9 cellular contexts compared by ENCODE assay signal in the genomic region with DNA sequence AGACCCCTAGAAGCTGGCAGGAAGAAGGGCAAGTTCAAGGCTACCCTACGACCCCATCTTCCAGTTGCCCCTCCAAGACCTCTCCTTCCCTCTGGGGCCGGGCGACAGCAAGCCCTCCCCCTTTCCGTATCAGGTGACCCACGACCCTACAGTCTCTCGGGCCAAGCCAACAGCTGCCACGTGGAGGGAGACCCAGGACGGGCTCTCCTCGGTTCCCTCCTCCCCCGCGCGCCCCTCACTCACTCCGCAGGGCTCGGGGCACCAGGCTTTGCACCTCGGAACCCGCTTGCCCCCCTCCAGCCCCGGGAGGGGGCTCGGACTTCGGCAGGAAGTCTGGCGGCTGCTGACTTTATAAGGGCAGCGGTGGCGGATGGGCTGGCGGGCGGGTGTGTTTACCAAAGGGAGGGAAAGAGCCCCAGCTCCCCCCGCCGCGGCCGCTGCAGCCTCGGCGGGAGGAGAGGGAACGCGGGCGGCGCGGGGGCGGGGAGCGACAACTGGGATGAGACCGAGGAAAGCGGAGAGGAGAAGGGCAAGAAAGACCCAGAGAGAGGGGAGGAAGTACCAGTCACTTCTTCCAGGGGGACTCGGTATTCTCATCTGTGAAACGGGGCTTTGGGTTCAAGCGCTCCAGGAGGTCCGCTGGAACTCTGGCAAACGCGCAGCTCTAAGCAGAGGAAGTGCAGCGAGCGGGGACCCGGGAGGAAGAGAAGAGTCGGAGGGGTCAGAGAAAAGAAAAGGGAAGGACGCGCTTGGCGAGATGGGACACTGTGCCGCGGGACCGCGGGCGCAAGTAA. TPM values are rescaled to one million over a fixed set of nuclear protein-coding genes. Genes with fewer than 3 reads are reported as not detected.
DNase-seq lines count a peak whose midpoint lies in the region; ATAC-seq, FAIRE-seq and TF ChIP-seq lines count a peak whose summit lies in the region.
"Had no signal": no experiment of that assay in that cellular context is flagged by ENCODE, and none has a peak within 500 bp of the region (broad histone marks: within the 10 kb centered on the region; RNA-seq: fewer than 3 reads in every experiment).

No MANE protein-coding gene starts in this region.

- H3K4me1 Mint-ChIP-seq in stimulated activated naive CD8-positive, alpha-beta T cell treated with anti-CD3 and anti-CD28 coated beads, Interleukin-15, amount 100 ng/mL, for 72 hours: peaks cover 44% of the 10 kb centered on the region

- TF ChIP-seq CTCF in H1 (IDR thresholded peaks at IDR 0.05; ENCODE audit: control extremely low read depth in 1 of 3, insufficient read depth in 1 of 3, low read depth in 1 of 3, low read length in 3 of 3) (no peak), D721Med (IDR thresholded peaks at IDR 0.05; ENCODE audit: insufficient read depth, missing control alignments) (no peak)

- H2AFZ ChIP-seq in H1 (ENCODE audit: low read length): peak overlapping the region; percentile 48; the same call in 1 of the 2 replicates

- peaks cover 19% of the 10 kb centered on the region; the same call in 1 of the 2 replicates for H3K23me2 ChIP-seq in H1 (ENCODE audit: low read depth, low read length)

- 3% methylated on average over 38 of the region's 57 CpGs; no CpG with 5 or more reads in 1 of the 2 experiments for WGBS in H1 (ENCODE audit: extremely low coverage in 1 of 2, insufficient coverage in 1 of 2, insufficient read length in 1 of 2, insufficient replicate concordance in 2 of 2, low coverage in 1 of 2, low lambda C conversion rate in 2 of 2, missing lambda C conversion rate in 1 of 2), 2 experiments

- no peak for TF ChIP-seq EP300 in H1 (IDR thresholded peaks at IDR 0.05; ENCODE audit: borderline replicate concordance in 1 of 2, low read depth in 2 of 2, low read length in 2 of 2)

- H2BK20ac ChIP-seq in H1 (ENCODE audit: low read length): no peak overlapping the region

- peak overlapping the region; percentile 96 for H3K27ac Mint-ChIP-seq in stimulated activated naive CD8-positive, alpha-beta T cell treated with anti-CD3 and anti-CD28 coated beads, Interleukin-15, amount 100 ng/mL, for 72 hours

- peaks cover 2 to 3% of the 10 kb centered on the region in 2 experiments for H4K20me1 ChIP-seq in H1 (replicated peaks in 1 of 2; ENCODE audit: control insufficient read depth in 1 of 2, insufficient read depth in 2 of 2, low read length in 2 of 2)

- CTCF ChIA-PET in H1 (lab: Charles Lee; ENCODE audit: partially characterized antibody): interaction anchor here (0.6 to 25.4 kb wide), 11 partner anchors 13 to 169 kb away, joined by 3 to 1146 read pairs (median 4); partner anchors contain the start of gene TIMM10

- H4K91ac ChIP-seq in H1 (replicated peaks; ENCODE audit: insufficient read length, low read length): peak overlapping the region; percentile 22

- TF ChIP-seq POLR2A in GM10847 (IDR thresholded peaks at IDR 0.05; ENCODE audit: extremely low read depth, insufficient read length) (peak; percentile 16), H1 (IDR thresholded peaks at IDR 0.05; ENCODE audit: control extremely low read depth in 1 of 2, low read depth in 2 of 2, low read length in 2 of 2) (peak in 1 of 2 experiments; percentile 58; a peak in 2 of 3 replicates)

- no peaks in the 10 kb centered on the region for H3K27me3 Mint-ChIP-seq in stimulated activated naive CD8-positive, alpha-beta T cell treated with anti-CD3 and anti-CD28 coated beads, Interleukin-15, amount 100 ng/mL, for 72 hours

- H3K4ac ChIP-seq in H1 (replicated peaks; ENCODE audit: insufficient read length, low read depth, low read length): peak overlapping the region; percentile 23

- DNase-seq in H7 (peak; percentile 87), MV-4-11 (lab: John Stamatoyannopoulos, UW) (peak; percentile 51), H1 (ENCODE audit: low read depth in 1 of 2, low spot score in 2 of 2) (peak in 1 of 2 experiments; percentile 83), D721Med (ENCODE audit: insufficient read length, low spot score) (no peak)
- peak; percentile 34 for DNase-seq in activated CD4-positive, alpha-beta T cell treated with anti-CD3 and anti-CD28 coated beads, Interleukin-2, amount 50 U/mL, for 1 hour
- peak; percentile 50 to 52 for DNase-seq in stimulated activated naive CD8-positive, alpha-beta T cell treated with anti-CD3 and anti-CD28 coated beads, Interleukin-15, amount 100 ng/mL, for 72 hours

- H3K79me1 ChIP-seq in H1 (ENCODE audit: low read depth, low read length): 0 out of 2 replicates have a peak, but pooled peaks cover 2% of the 10 kb centered on the region

- no peak overlapping the region for H4K5ac ChIP-seq in H1 (ENCODE audit: insufficient read length, low read depth, low read length)

- no peaks in the 10 kb centered on the region for H3K9me3 Mint-ChIP-seq in stimulated activated naive CD8-positive, alpha-beta T cell treated with anti-CD3 and anti-CD28 coated beads, Interleukin-15, amount 100 ng/mL, for 72 hours

- POLR2A ChIA-PET in H1 (lab: Charles Lee; ENCODE audit: partially characterized antibody): interaction anchor here (0.8 to 8.4 kb wide), 23 partner anchors 9 to 191 kb away, joined by 3 to 110 read pairs (median 7); partner anchors contain the start of genes RTN4RL2, SMTNL1, TIMM10 and YPEL4

- H3K18ac ChIP-seq in H1 (ENCODE audit: extremely low read depth, low read length): peak overlapping the region; percentile 87

- H3K4me2 ChIP-seq in H1 (ENCODE audit: insufficient read depth in 1 of 2, low read depth in 2 of 2, low read length in 2 of 2): peak overlapping the region; percentile 56 to 95

- FAIRE-seq in H1 (lab: Jason Lieb, UNC): no peak
- FAIRE-seq in D721Med (lab: Jason Lieb, UNC): no peak

- H3K14ac ChIP-seq in H1 (ENCODE audit: insufficient read length): no peak overlapping the region

- H3K27me3 ChIP-seq in H7 (ENCODE audit: control insufficient read depth, insufficient read depth, low read length) (peaks cover 20% of the 10 kb centered on the region), H1 (replicated peaks in 1 of 4; ENCODE audit: control insufficient read depth in 3 of 4, extremely low read depth in 1 of 4, insufficient read depth in 3 of 4, low read length in 3 of 4) (peaks cover 0 to 21% (median 10%) of the 10 kb centered on the region in 4 experiments; a peak in 4 of 7 replicates), mucosa of stomach (ENCODE audit: control insufficient read depth, insufficient read depth, low read length) (no peaks in the 10 kb centered on the region)

- H2BK5ac ChIP-seq in H1 (ENCODE audit: low read depth, low read length): no peak overlapping the region

- no peak for TF ChIP-seq RAD21 in H1 (IDR thresholded peaks at IDR 0.05 in 1 of 2, conservative IDR thresholded peaks at IDR 0.05 in 1 of 2; ENCODE audit: low read depth in 2 of 2, low read length in 2 of 2)

- H3K56ac ChIP-seq in H1 (replicated peaks; ENCODE audit: insufficient read length, low read depth, low read length): peak overlapping the region; percentile 8

- peaks cover 0 to 17% of the 10 kb centered on the region in 2 experiments; a peak in 3 of 4 replicates for H3K79me2 ChIP-seq in H1 (ENCODE audit: control insufficient read depth in 1 of 2, insufficient read depth in 2 of 2, low read length in 2 of 2)

- no peaks in the 10 kb centered on the region for H3K36me3 ChIP-seq in H7 (replicated peaks; ENCODE audit: control insufficient read depth, insufficient read depth, low read length)
- no peaks in the 10 kb centered on the region for H3K36me3 ChIP-seq in H1 (ENCODE audit: control insufficient read depth in 2 of 4, insufficient read depth in 4 of 4, low read length in 3 of 4)
- no peaks in the 10 kb centered on the region for H3K36me3 ChIP-seq in mucosa of stomach (ENCODE audit: control insufficient read depth, insufficient read depth, low read length)

- H2BK15ac ChIP-seq in H1 (ENCODE audit: low read length): no peak overlapping the region

- ATAC-seq in stimulated activated naive CD8-positive, alpha-beta T cell treated with anti-CD3 and anti-CD28 coated beads, Interleukin-15, amount 100 ng/mL, for 72 hours: peak; percentile 67

- peak overlapping the region; percentile 60; the same call in 1 of the 2 replicates for H2BK12ac ChIP-seq in H1 (ENCODE audit: low read depth, low read length)

- H3K4me3 Mint-ChIP-seq in stimulated activated naive CD8-positive, alpha-beta T cell treated with anti-CD3 and anti-CD28 coated beads, Interleukin-15, amount 100 ng/mL, for 72 hours: peak overlapping the region; percentile 100

- peak overlapping the region; percentile 91 for H4K8ac ChIP-seq in H1 (ENCODE audit: extremely low read depth, insufficient read depth, low read length)

- H3K4me1 ChIP-seq in H1 (replicated peaks in 1 of 4; ENCODE audit: control insufficient read depth in 3 of 4, insufficient read depth in 4 of 4, low read length in 3 of 4): peaks cover 3 to 10% (median 5%) of the 10 kb centered on the region in 4 experiments
- peaks cover 14% of the 10 kb centered on the region for H3K4me1 ChIP-seq in mucosa of stomach (ENCODE audit: control insufficient read depth, insufficient read depth, low read length)

- no peak overlapping the region for H3K23ac ChIP-seq in H1 (ENCODE audit: insufficient read length)

- H2BK120ac ChIP-seq in H1 (replicated peaks; ENCODE audit: low read depth, low read length): no peak overlapping the region

- no peak overlapping the region for H2AK5ac ChIP-seq in H1 (ENCODE audit: low read depth, low read length)

- H3K9ac ChIP-seq in H1 (replicated peaks in 1 of 4; ENCODE audit: extremely low read depth in 1 of 4, low read depth in 3 of 4, low read length in 3 of 4): peak overlapping the region; percentile 46 to 77 (median 56)
- peak overlapping the region; percentile 70 for H3K9ac ChIP-seq in mucosa of stomach (ENCODE audit: low read length)

- H3K4me3 ChIP-seq in H7 (ENCODE audit: insufficient read depth, low read depth, low read length) (peak overlapping the region; percentile 85), H1 (ENCODE audit: extremely low read depth in 1 of 4, insufficient read depth in 2 of 4, low read depth in 3 of 4, low read length in 4 of 4) (peak overlapping the region; percentile 49 to 76 (median 68)), mucosa of stomach (ENCODE audit: low read length) (peak overlapping the region; percentile 82)

- no peaks in the 10 kb centered on the region for H3K9me3 ChIP-seq in H1 (ENCODE audit: insufficient read depth in 2 of 2, low read depth in 1 of 2, low read length in 1 of 2)
- no peaks in the 10 kb centered on the region for H3K9me3 ChIP-seq in mucosa of stomach (ENCODE audit: control insufficient read depth, low read length)

- no peak overlapping the region for H3K27ac ChIP-seq in H1 (ENCODE audit: low read depth, low read length)

RNA-seq across cellular contexts. Expression of gene SLC43A1, which starts 0.8 kb away (rescaled TPM):
- total RNA-seq in H7 (2014; rRNA removed; shearing (Covaris generic)): 30.7 and 33.1 TPM in 2 replicates
- total RNA-seq in H1 (2021; fragmentation: NEBNext Ultra II Directional; extraction: Animal tissue kit (Norgen Biotek cat#: 25700)): 30.1 and 34.5 TPM in 2 replicates
- 58.0 and 79.5 TPM in 2 replicates for polyA plus RNA-seq in H1 (2011; rRNA removed)
- polyA plus RNA-seq in H1 (2011; cell fraction: cytosol; rRNA removed): 51.3 TPM
- polyA plus RNA-seq in H1 (2011; cell fraction: nucleus; rRNA removed): 92.4 TPM
- polyA plus RNA-seq in H1 (2012, experiment 1 of 2): 27.7 to 39.6 TPM (median 34.4 TPM) in 4 replicates
- 34.6 TPM for polyA plus RNA-seq in H1 (2012, experiment 2 of 2)
- polyA plus RNA-seq in H1 (2013, experiment 1 of 2): 25.5 TPM
- 27.2 TPM for polyA plus RNA-seq in H1 (2013, experiment 2 of 2)
- 54.4 and 66.2 TPM in 2 replicates for polyA minus RNA-seq in H1 (2011; rRNA and poly(A)+ RNA removed)
- 27.5 TPM for polyA minus RNA-seq in H1 (2011; cell fraction: cytosol; rRNA and poly(A)+ RNA removed)
- 36.7 TPM for polyA minus RNA-seq in H1 (2011; cell fraction: nucleus; rRNA and poly(A)+ RNA removed)

RNA-seq across cellular contexts. Expression of gene TIMM10, which starts 15.8 kb away (rescaled TPM):
- 58.6 and 73.3 TPM in 2 replicates for total RNA-seq in H7 (2014; rRNA removed; shearing (Covaris generic))
- 109 and 117 TPM in 2 replicates for total RNA-seq in H1 (2021; fragmentation: NEBNext Ultra II Directional; extraction: Animal tissue kit (Norgen Biotek cat#: 25700))
- 208 and 227 TPM in 2 replicates for polyA plus RNA-seq in H1 (2011; rRNA removed)
- polyA plus RNA-seq in H1 (2011; cell fraction: cytosol; rRNA removed): 230 TPM
- polyA plus RNA-seq in H1 (2011; cell fraction: nucleus; rRNA removed): 119 TPM
- 158 to 185 TPM (median 175 TPM) in 4 replicates for polyA plus RNA-seq in H1 (2012, experiment 1 of 2)
- polyA plus RNA-seq in H1 (2012, experiment 2 of 2): 187 TPM
- 152 TPM for polyA plus RNA-seq in H1 (2013, experiment 1 of 2)
- 158 TPM for polyA plus RNA-seq in H1 (2013, experiment 2 of 2)
- polyA minus RNA-seq in H1 (2011; rRNA and poly(A)+ RNA removed): 71.3 and 73.7 TPM in 2 replicates
- 25.8 TPM for polyA minus RNA-seq in H1 (2011; cell fraction: cytosol; rRNA and poly(A)+ RNA removed)
- 40.7 TPM for polyA minus RNA-seq in H1 (2011; cell fraction: nucleus; rRNA and poly(A)+ RNA removed)

RNA-seq across cellular contexts. Expression of gene SMTNL1, which starts 22.7 kb away (rescaled TPM):
- total RNA-seq in H7 (2014; rRNA removed; shearing (Covaris generic)): not detected in 2 replicates
- not detected in 2 replicates for total RNA-seq in H1 (2021; fragmentation: NEBNext Ultra II Directional; extraction: Animal tissue kit (Norgen Biotek cat#: 25700))
- polyA plus RNA-seq in H1 (2011; rRNA removed): 0.13 and 0.18 TPM in 2 replicates
- 0.22 TPM for polyA plus RNA-seq in H1 (2011; cell fraction: cytosol; rRNA removed)
- polyA plus RNA-seq in H1 (2011; cell fraction: nucleus; rRNA removed): 0.23 TPM
- polyA plus RNA-seq in H1 (2012, experiment 1 of 2): 0.31 to 0.55 TPM (median 0.44 TPM) in 4 replicates
- polyA plus RNA-seq in H1 (2012, experiment 2 of 2): 0.26 TPM
- polyA plus RNA-seq in H1 (2013, experiment 1 of 2): 0.24 TPM
- polyA plus RNA-seq in H1 (2013, experiment 2 of 2): 0.11 TPM
- not detected in 2 replicates for polyA minus RNA-seq in H1 (2011; rRNA and poly(A)+ RNA removed)
- not detected for polyA minus RNA-seq in H1 (2011; cell fraction: cytosol; rRNA and poly(A)+ RNA removed)
- polyA minus RNA-seq in H1 (2011; cell fraction: nucleus; rRNA and poly(A)+ RNA removed): not detected
- total RNA-seq: glomerular endothelial cell had no signal

RNA-seq across cellular contexts. Expression of gene UBE2L6, which starts 52.7 kb away (rescaled TPM):
- 9.5 and 17.6 TPM in 2 replicates for total RNA-seq in H7 (2014; rRNA removed; shearing (Covaris generic))
- total RNA-seq in H1 (2021; fragmentation: NEBNext Ultra II Directional; extraction: Animal tissue kit (Norgen Biotek cat#: 25700)): 67.8 and 68.1 TPM in 2 replicates
- 89.2 and 94.8 TPM in 2 replicates for polyA plus RNA-seq in H1 (2011; rRNA removed)
- 92.7 TPM for polyA plus RNA-seq in H1 (2011; cell fraction: cytosol; rRNA removed)
- polyA plus RNA-seq in H1 (2011; cell fraction: nucleus; rRNA removed): 76.4 TPM
- polyA plus RNA-seq in H1 (2012, experiment 1 of 2): 85.5 to 104 TPM (median 94.8 TPM) in 4 replicates
- 94.0 TPM for polyA plus RNA-seq in H1 (2012, experiment 2 of 2)
- polyA plus RNA-seq in H1 (2013, experiment 1 of 2): 54.7 TPM
- 57.9 TPM for polyA plus RNA-seq in H1 (2013, experiment 2 of 2)
- polyA minus RNA-seq in H1 (2011; rRNA and poly(A)+ RNA removed): 95.5 and 96.0 TPM in 2 replicates
- polyA minus RNA-seq in H1 (2011; cell fraction: cytosol; rRNA and poly(A)+ RNA removed): 37.5 TPM
- 32.1 TPM for polyA minus RNA-seq in H1 (2011; cell fraction: nucleus; rRNA and poly(A)+ RNA removed)

RNA-seq across cellular contexts. Expression of gene RTN4RL2, which starts 54.4 kb away (rescaled TPM):
- 3.1 and 3.4 TPM in 2 replicates for total RNA-seq in H7 (2014; rRNA removed; shearing (Covaris generic))
- total RNA-seq in H1 (2021; fragmentation: NEBNext Ultra II Directional; extraction: Animal tissue kit (Norgen Biotek cat#: 25700)): 23.7 and 24.4 TPM in 2 replicates
- 11.4 and 17.3 TPM in 2 replicates for polyA plus RNA-seq in H1 (2011; rRNA removed)
- polyA plus RNA-seq in H1 (2011; cell fraction: cytosol; rRNA removed): 4.4 TPM
- polyA plus RNA-seq in H1 (2011; cell fraction: nucleus; rRNA removed): 11.2 TPM
- 13.1 to 33.1 TPM (median 28.5 TPM) in 4 replicates for polyA plus RNA-seq in H1 (2012, experiment 1 of 2)
- 15.1 TPM for polyA plus RNA-seq in H1 (2012, experiment 2 of 2)
- 25.6 TPM for polyA plus RNA-seq in H1 (2013, experiment 1 of 2)
- polyA plus RNA-seq in H1 (2013, experiment 2 of 2): 28.8 TPM
- 3.2 and 3.9 TPM in 2 replicates for polyA minus RNA-seq in H1 (2011; rRNA and poly(A)+ RNA removed)
- polyA minus RNA-seq in H1 (2011; cell fraction: cytosol; rRNA and poly(A)+ RNA removed): 16.0 TPM
- 12.4 TPM for polyA minus RNA-seq in H1 (2011; cell fraction: nucleus; rRNA and poly(A)+ RNA removed)
